ENCODE assay signal across 20 cellular contexts in the genomic region with DNA sequence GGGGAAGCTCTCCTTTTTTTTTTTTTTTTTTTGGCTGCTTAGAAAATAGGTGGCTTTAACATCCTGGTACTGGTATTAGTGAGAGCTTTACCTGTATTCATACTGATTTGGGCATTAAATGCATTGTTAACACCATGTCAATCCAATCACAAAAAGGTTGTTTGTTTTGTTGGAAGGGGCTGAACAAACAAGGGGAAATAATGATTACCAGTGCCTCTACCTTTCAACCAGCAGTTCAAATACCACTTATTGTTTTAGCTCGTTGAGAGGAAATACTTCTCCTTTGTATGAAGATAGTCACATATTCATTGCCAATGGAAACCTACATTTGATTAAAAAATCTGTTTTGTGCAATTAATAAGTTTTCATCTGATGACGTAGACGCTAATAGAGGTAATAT.
"Had no signal": no experiment of that assay in that cellular context is flagged by ENCODE, and none has a peak within 500 bp of the region (broad histone marks: within the 10 kb centered on the region; RNA-seq: fewer than 3 reads in every experiment).

No MANE protein-coding gene starts in this region.

- H3K4me1 ChIP-seq: heart left ventricle, sigmoid colon, testis, uterus had no signal

- H3K4me3 ChIP-seq: coronary artery, heart left ventricle, sigmoid colon, smooth muscle cell, testis, uterus had no signal

- DNase-seq: activated CD4-positive, alpha-beta memory T cell treated with anti-CD3 and anti-CD28 coated beads, Interleukin-2, amount 10 ng/mL, durations not matched to agents 7 days and 5 days; activated CD4-positive, alpha-beta T cell treated with anti-CD3 and anti-CD28 coated beads for 4 hours; activated CD4-positive, CD25-positive, alpha-beta regulatory T cell; activated effector memory CD4-positive, alpha-beta T cell treated with Interleukin-2 at 50 U/mL for 16 hours; activated naive CD4-positive, alpha-beta T cell treated with anti-CD3 and anti-CD28 coated beads for 36 hours; activated naive CD8-positive, alpha-beta T cell treated with anti-CD3 and anti-CD28 coated beads, Interleukin-2, amount 10 ng/mL, durations not matched to agents 7 days and 5 days; activated T-cell treated with anti-CD3 and anti-CD28 coated beads, Interleukin-2, amount 50 U/mL, for 72 hours; amygdala; cerebellar nuclear complex; heart left ventricle; midbrain; natural killer cell; sigmoid colon; stimulated activated CD4-positive, alpha-beta T cell treated with anti-CD3 and anti-CD28 coated beads, Interleukin-15, amount 100 ng/mL, for 24 hours; stimulated activated naive B cell treated with anti-CD40 and anti-IgM and Interleukin-4, amounts not matched to agents 10 μg/mL and 1 μg/mL and 100 μg/mL, for 72 hours; testis; trophoblast cell; uterus had no signal

- H3K36me3 ChIP-seq: uterus had no signal

- H3K27ac ChIP-seq: coronary artery, heart left ventricle, sigmoid colon, testis, uterus had no signal

- ATAC-seq: activated T-cell treated with anti-CD3 and anti-CD28 coated beads, Interleukin-2, amount 50 U/mL, for 72 hours; heart left ventricle; natural killer cell; stimulated activated naive B cell treated with anti-CD40 and anti-IgM and Interleukin-4, amounts not matched to agents 10 μg/mL and 1 μg/mL and 100 μg/mL, for 72 hours had no signal

- H3K27me3 ChIP-seq: heart left ventricle, sigmoid colon, testis, uterus had no signal

- H3K9me3 ChIP-seq: heart left ventricle, sigmoid colon, testis, uterus had no signal

- H3K4me2 ChIP-seq: smooth muscle cell had no signal
